ENCODE assay signal across 1 cellular context in the genomic region with DNA sequence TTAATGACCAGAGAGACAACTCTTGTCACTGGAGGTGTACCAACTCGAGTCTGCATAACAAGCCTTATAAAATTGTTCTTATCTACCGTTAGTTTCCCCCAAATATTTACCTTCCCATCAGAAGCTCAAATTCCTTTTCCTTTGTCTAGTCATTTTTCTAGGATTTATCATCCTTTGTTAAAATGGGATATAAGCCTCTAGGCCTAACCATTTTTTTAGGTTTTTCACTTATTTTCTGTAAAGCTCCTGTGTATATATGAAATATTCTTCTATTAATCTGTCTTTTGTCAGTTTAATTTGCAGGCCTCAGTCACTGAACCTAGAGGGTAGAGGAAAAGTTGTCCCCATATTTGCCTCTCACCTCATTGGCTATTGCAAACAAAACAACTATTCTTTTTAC.
TF ChIP-seq lines count a peak whose summit lies in the region.

No MANE protein-coding gene starts in this region.

TF ChIP-seq in K562, 482 proteins besides CTCF, POLR2A, EP300 and RAD21 (continued from another document):
- TF ChIP-seq KLF10 (CRISPR knock-in tag; IDR thresholded peaks at IDR 0.05): no peak
- no peak for TF ChIP-seq ZNF668 (CRISPR knock-in tag; IDR thresholded peaks at IDR 0.05)
- no peak for TF ChIP-seq POLR2H (tag; IDR thresholded peaks at IDR 0.05; ENCODE audit: low read depth)
- TF ChIP-seq, protein P1, sequence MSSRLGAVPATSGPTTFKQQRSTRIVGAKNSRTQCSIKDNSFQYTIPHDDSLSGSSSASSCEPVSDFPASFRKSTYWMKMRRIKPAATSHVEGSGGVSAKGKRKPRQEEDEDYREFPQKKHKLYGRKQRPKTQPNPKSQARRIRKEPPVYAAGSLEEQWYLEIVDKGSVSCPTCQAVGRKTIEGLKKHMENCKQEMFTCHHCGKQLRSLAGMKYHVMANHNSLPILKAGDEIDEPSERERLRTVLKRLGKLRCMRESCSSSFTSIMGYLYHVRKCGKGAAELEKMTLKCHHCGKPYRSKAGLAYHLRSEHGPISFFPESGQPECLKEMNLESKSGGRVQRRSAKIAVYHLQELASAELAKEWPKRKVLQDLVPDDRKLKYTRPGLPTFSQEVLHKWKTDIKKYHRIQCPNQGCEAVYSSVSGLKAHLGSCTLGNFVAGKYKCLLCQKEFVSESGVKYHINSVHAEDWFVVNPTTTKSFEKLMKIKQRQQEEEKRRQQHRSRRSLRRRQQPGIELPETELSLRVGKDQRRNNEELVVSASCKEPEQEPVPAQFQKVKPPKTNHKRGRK (tag; IDR thresholded peaks at IDR 0.05): peak; percentile 51; the same call in 1 of the 2 replicates
- TF ChIP-seq, protein P2, sequence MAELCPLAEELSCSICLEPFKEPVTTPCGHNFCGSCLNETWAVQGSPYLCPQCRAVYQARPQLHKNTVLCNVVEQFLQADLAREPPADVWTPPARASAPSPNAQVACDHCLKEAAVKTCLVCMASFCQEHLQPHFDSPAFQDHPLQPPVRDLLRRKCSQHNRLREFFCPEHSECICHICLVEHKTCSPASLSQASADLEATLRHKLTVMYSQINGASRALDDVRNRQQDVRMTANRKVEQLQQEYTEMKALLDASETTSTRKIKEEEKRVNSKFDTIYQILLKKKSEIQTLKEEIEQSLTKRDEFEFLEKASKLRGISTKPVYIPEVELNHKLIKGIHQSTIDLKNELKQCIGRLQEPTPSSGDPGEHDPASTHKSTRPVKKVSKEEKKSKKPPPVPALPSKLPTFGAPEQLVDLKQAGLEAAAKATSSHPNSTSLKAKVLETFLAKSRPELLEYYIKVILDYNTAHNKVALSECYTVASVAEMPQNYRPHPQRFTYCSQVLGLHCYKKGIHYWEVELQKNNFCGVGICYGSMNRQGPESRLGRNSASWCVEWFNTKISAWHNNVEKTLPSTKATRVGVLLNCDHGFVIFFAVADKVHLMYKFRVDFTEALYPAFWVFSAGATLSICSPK (IDR thresholded peaks at IDR 0.05; ENCODE audit: borderline replicate concordance): no peak
- TF ChIP-seq POLR2G (IDR thresholded peaks at IDR 0.05; ENCODE audit: low read depth, low read length): no peak
- no peak for TF ChIP-seq ZNF830 (CRISPR knock-in tag; IDR thresholded peaks at IDR 0.05)
- TF ChIP-seq GATA2 (CRISPR knock-in tag; IDR thresholded peaks at IDR 0.05): no peak
